In genomic region chr5:101018299-101018698, GRCh38 we compare ENCODE assay signal across 17 cellular contexts.
"Had no signal": no experiment of that assay in that cellular context is flagged by ENCODE, and none has a peak within 500 bp of the region (broad histone marks: within the 10 kb centered on the region; RNA-seq: fewer than 3 reads in every experiment).

No MANE protein-coding gene starts in this region.

- H3K27me3 ChIP-seq: breast epithelium, heart left ventricle, neural progenitor cell, right lobe of liver, thyroid gland had no signal

- H3K9me3 ChIP-seq: breast epithelium, psoas muscle, right lobe of liver, thyroid gland had no signal

- H3K4me1 ChIP-seq: breast epithelium, heart left ventricle, neural progenitor cell, psoas muscle, right lobe of liver, thyroid gland had no signal

- H3K9ac ChIP-seq: neural progenitor cell had no signal

- ATAC-seq: activated T-cell treated with anti-CD3 and anti-CD28 coated beads, Interleukin-2, amount 50 U/mL, for 72 hours; heart left ventricle; left cardiac atrium; psoas muscle; right lobe of liver; stimulated activated memory B cell treated with anti-CD40 and anti-IgM and Interleukin-4, amounts not matched to agents 10 μg/mL and 1 μg/mL and 100 μg/mL, for 72 hours had no signal

- DNase-seq: activated CD4-positive, alpha-beta T cell treated with anti-CD3 and anti-CD28 coated beads, Interleukin-2, amount 10 ng/mL, durations not matched to agents 7 days and 5 days; activated CD4-positive, CD25-positive, alpha-beta regulatory T cell; activated CD8-positive, alpha-beta memory T cell treated with anti-CD3 and anti-CD28 coated beads, Interleukin-2, amount 50 U/mL, for 48 hours; activated gamma-delta T cell; activated T-cell treated with anti-CD3 and anti-CD28 coated beads, Interleukin-2, amount 50 U/mL, for 72 hours; amygdala; effector memory CD4-positive, alpha-beta T cell; heart left ventricle; immature natural killer cell; left cardiac atrium; psoas muscle; right lobe of liver; T-helper 2 cell; thyroid gland had no signal

- H3K4me2 ChIP-seq: neural progenitor cell had no signal

- H2AFZ ChIP-seq: neural progenitor cell had no signal

- H3K36me3 ChIP-seq: breast epithelium, heart left ventricle, neural progenitor cell, right lobe of liver, thyroid gland had no signal

- H3K4me3 ChIP-seq: breast epithelium, neural progenitor cell, psoas muscle, right lobe of liver, thyroid gland had no signal

- H3K27ac ChIP-seq: breast epithelium, neural progenitor cell, psoas muscle, right lobe of liver, thyroid gland had no signal
